In genomic region chr6:169668203-169668847, GRCh38 we compare ENCODE assay signal across 22 cellular contexts.
"Had no signal": no experiment of that assay in that cellular context is flagged by ENCODE, and none has a peak within 500 bp of the region (broad histone marks: within the 10 kb centered on the region; RNA-seq: fewer than 3 reads in every experiment).

No MANE protein-coding gene starts in this region.

- H3K36me3 ChIP-seq: ovary had no signal

- H3K4me1 Mint-ChIP-seq: brain, mesothelial cell of epicardium had no signal

- H3K4me3 ChIP-seq: heart right ventricle, lung, ovary, psoas muscle, thyroid gland, upper lobe of right lung had no signal

- H3K27ac Mint-ChIP-seq: activated CD4-positive, alpha-beta memory T cell treated with anti-CD3 and anti-CD28 coated beads, Interleukin-2, amount 10 ng/mL, durations not matched to agents 7 days and 5 days; activated CD4-positive, alpha-beta T cell treated with anti-CD3 and anti-CD28 coated beads, Interleukin-2, amount 10 ng/mL, durations not matched to agents 24 days and 14 days; activated T-helper 1 cell treated with anti-CD3 and anti-CD28 coated beads, Interleukin-12 subunit alpha, Interleukin-12 subunit beta, Interleukin-2, Interleukin-4 antibody, amounts not matched to agents 30 ng/mL and 10 ng/mL and 1 ng/mL, durations not matched to agents 14 hours and 24 hours and 36 hours; brain; mesothelial cell of epicardium; naive thymus-derived CD8-positive, alpha-beta T cell; stimulated activated naive CD8-positive, alpha-beta T cell treated with anti-CD3 and anti-CD28 coated beads, Interleukin-15, Interleukin-2, amounts not matched to agents 100 ng/mL and 50 ng/mL, for 24 hours had no signal

- DNase-seq: activated CD4-positive, alpha-beta memory T cell treated with anti-CD3 and anti-CD28 coated beads, Interleukin-2, amount 10 ng/mL, durations not matched to agents 7 days and 5 days; activated gamma-delta T cell; activated naive CD4-positive, alpha-beta T cell treated with anti-CD3 and anti-CD28 coated beads, Interleukin-2, amount 50 U/mL, for 16 hours; anterior cingulate cortex; effector memory CD4-positive, alpha-beta T cell; heart right ventricle; naive thymus-derived CD8-positive, alpha-beta T cell; ovary; psoas muscle; right cardiac atrium; substantia nigra; thyroid gland had no signal

- H3K27me3 Mint-ChIP-seq: activated CD4-positive, alpha-beta memory T cell treated with anti-CD3 and anti-CD28 coated beads, Interleukin-2, amount 10 ng/mL, durations not matched to agents 7 days and 5 days; activated CD4-positive, alpha-beta T cell treated with anti-CD3 and anti-CD28 coated beads, Interleukin-2, amount 10 ng/mL, durations not matched to agents 24 days and 14 days; dendritic cell treated with granulocyte-macrophage colony-stimulating factor and Interleukin-4, amounts not matched to agents 40 ng/mL and 50 ng/mL, for 4 days; naive thymus-derived CD8-positive, alpha-beta T cell; stimulated activated naive CD8-positive, alpha-beta T cell treated with anti-CD3 and anti-CD28 coated beads, Interleukin-15, Interleukin-2, amounts not matched to agents 100 ng/mL and 50 ng/mL, for 24 hours had no signal

- H3K27ac ChIP-seq: ovary, psoas muscle had no signal

- H3K4me3 Mint-ChIP-seq: activated CD4-positive, alpha-beta memory T cell treated with anti-CD3 and anti-CD28 coated beads, Interleukin-2, amount 10 ng/mL, durations not matched to agents 7 days and 5 days; activated CD4-positive, alpha-beta T cell treated with anti-CD3 and anti-CD28 coated beads, Interleukin-2, amount 10 ng/mL, durations not matched to agents 24 days and 14 days; activated T-helper 1 cell treated with anti-CD3 and anti-CD28 coated beads, Interleukin-12 subunit alpha, Interleukin-12 subunit beta, Interleukin-2, Interleukin-4 antibody, amounts not matched to agents 30 ng/mL and 10 ng/mL and 1 ng/mL, durations not matched to agents 14 hours and 24 hours and 36 hours; brain; dendritic cell treated with granulocyte-macrophage colony-stimulating factor and Interleukin-4, amounts not matched to agents 40 ng/mL and 50 ng/mL, for 4 days; mesothelial cell of epicardium; naive thymus-derived CD8-positive, alpha-beta T cell; stimulated activated naive CD8-positive, alpha-beta T cell treated with anti-CD3 and anti-CD28 coated beads, Interleukin-15, Interleukin-2, amounts not matched to agents 100 ng/mL and 50 ng/mL, for 24 hours had no signal

- H3K4me1 ChIP-seq: psoas muscle, thyroid gland had no signal

- H3K9me3 Mint-ChIP-seq: activated CD4-positive, alpha-beta memory T cell treated with anti-CD3 and anti-CD28 coated beads, Interleukin-2, amount 10 ng/mL, durations not matched to agents 7 days and 5 days; activated CD4-positive, alpha-beta T cell treated with anti-CD3 and anti-CD28 coated beads, Interleukin-2, amount 10 ng/mL, durations not matched to agents 24 days and 14 days; activated T-helper 1 cell treated with anti-CD3 and anti-CD28 coated beads, Interleukin-12 subunit alpha, Interleukin-12 subunit beta, Interleukin-2, Interleukin-4 antibody, amounts not matched to agents 30 ng/mL and 10 ng/mL and 1 ng/mL, durations not matched to agents 14 hours and 24 hours and 36 hours; brain; dendritic cell treated with granulocyte-macrophage colony-stimulating factor and Interleukin-4, amounts not matched to agents 40 ng/mL and 50 ng/mL, for 4 days; mesothelial cell of epicardium; naive thymus-derived CD8-positive, alpha-beta T cell; stimulated activated naive CD8-positive, alpha-beta T cell treated with anti-CD3 and anti-CD28 coated beads, Interleukin-15, Interleukin-2, amounts not matched to agents 100 ng/mL and 50 ng/mL, for 24 hours had no signal

- H3K9me3 ChIP-seq: heart right ventricle, ovary, psoas muscle, thyroid gland, upper lobe of right lung had no signal

- ATAC-seq: activated CD4-positive, CD25-positive, alpha-beta regulatory T cell treated with anti-CD3 and anti-CD28 coated beads, Interleukin-2, amount 50 U/mL, for 24 hours; heart right ventricle; left lobe of liver; naive thymus-derived CD8-positive, alpha-beta T cell; psoas muscle had no signal

- H3K27me3 ChIP-seq: heart right ventricle, ovary, thyroid gland, upper lobe of right lung had no signal
